In the genomic region with DNA sequence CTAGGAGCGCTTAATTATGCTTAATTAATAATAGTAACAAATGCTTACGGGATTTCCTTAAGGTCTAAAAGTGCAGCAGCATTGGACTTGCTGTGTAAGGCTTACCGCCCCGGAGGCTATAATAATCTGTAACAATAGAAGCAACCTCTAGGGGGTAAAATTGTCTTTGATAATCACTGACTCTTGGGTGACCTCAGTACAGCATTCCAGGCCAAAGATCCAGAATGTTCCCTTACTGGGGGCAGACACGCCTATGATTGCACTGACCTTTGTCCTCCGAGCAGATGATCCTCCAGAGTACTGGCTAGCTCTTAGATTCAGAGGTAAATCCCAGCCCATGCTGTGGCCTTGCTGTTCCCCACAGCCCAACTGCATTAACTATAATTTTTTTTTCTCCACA, we compare ENCODE assay signal across 16 cellular contexts. TPM values are rescaled to one million over a fixed set of nuclear protein-coding genes. Genes with fewer than 3 reads are reported as not detected.
A peak's percentile ranks its signal among the peaks of the same experiment; 100 is the strongest.
DNase-seq lines count a peak whose midpoint lies in the region; ATAC-seq and TF ChIP-seq lines count a peak whose summit lies in the region.
"Had no signal": no experiment of that assay in that cellular context is flagged by ENCODE, and none has a peak within 500 bp of the region (broad histone marks: within the 10 kb centered on the region; RNA-seq: fewer than 3 reads in every experiment).

No MANE protein-coding gene starts in this region.

- H3K4ac ChIP-seq in trophoblast cell (ENCODE audit: low read depth, low read length) = no peak overlapping the region

- H3K4me1 Mint-ChIP-seq in glutamatergic neuron (ENCODE audit: low read depth, unreplicated experiment) = peaks cover 7% of the 10 kb centered on the region

- no peak overlapping the region for H2AK5ac ChIP-seq in trophoblast cell (ENCODE audit: low read length)

- H3K4me2 ChIP-seq in trophoblast cell (ENCODE audit: low read length) = no peak overlapping the region

- H3K9me3 Mint-ChIP-seq in glutamatergic neuron (ENCODE audit: unreplicated experiment) = no peaks in the 10 kb centered on the region

- no peak overlapping the region for H3K27ac Mint-ChIP-seq in glutamatergic neuron (ENCODE audit: unreplicated experiment)

- H3K79me2 ChIP-seq in trophoblast cell (ENCODE audit: control insufficient read depth, insufficient read depth, low read length, poor library complexity) = no peaks in the 10 kb centered on the region

- no peak for ATAC-seq in HG02571 (IDR thresholded peaks at IDR 0.05; ENCODE audit: unreplicated experiment)
- no peak for ATAC-seq in GM18519 (IDR thresholded peaks at IDR 0.05; ENCODE audit: low FRiP score, unreplicated experiment)

- no peak overlapping the region for H4K8ac ChIP-seq in trophoblast cell (ENCODE audit: low read depth, low read length)

- H2BK120ac ChIP-seq in trophoblast cell (ENCODE audit: insufficient read depth, low read length, poor library complexity) = no peak overlapping the region

- H4K12ac ChIP-seq in trophoblast cell (ENCODE audit: low read depth, low read length) = no peak overlapping the region

- H3K4me1 ChIP-seq in trophoblast cell (ENCODE audit: control insufficient read depth in 1 of 2, insufficient read depth in 2 of 2, low read length in 2 of 2) = peaks cover 0 to 2% of the 10 kb centered on the region in 2 experiments
- H3K4me1 ChIP-seq: adrenal gland, SJCRH30 had no signal

- peaks cover 5 to 17% of the 10 kb centered on the region in 2 experiments for H3K36me3 ChIP-seq in trophoblast cell (ENCODE audit: control insufficient read depth in 1 of 2, insufficient read depth in 2 of 2, low read length in 2 of 2)

- H3K14ac ChIP-seq in trophoblast cell (ENCODE audit: low read length) = no peak overlapping the region

- TF ChIP-seq CTCF in foreskin fibroblast (IDR thresholded peaks at IDR 0.05; ENCODE audit: low read depth, low read length) = no peak
- no peak for TF ChIP-seq CTCF in glutamatergic neuron (IDR thresholded peaks at IDR 0.05; ENCODE audit: partially characterized antibody, unreplicated experiment)

- H3K79me1 ChIP-seq in trophoblast cell (ENCODE audit: low read length) = no peaks in the 10 kb centered on the region

- H2BK12ac ChIP-seq in trophoblast cell (ENCODE audit: low read length) = no peak overlapping the region

- H3K23ac ChIP-seq in trophoblast cell (ENCODE audit: low read length) = no peak overlapping the region

- H3K18ac ChIP-seq in trophoblast cell (ENCODE audit: low read length) = no peak overlapping the region

- H3K27me3 Mint-ChIP-seq in glutamatergic neuron (ENCODE audit: unreplicated experiment) = no peaks in the 10 kb centered on the region

- DNase-seq in AG20443 (ENCODE audit: low spot score) (peak; percentile 23), NCI-H2227 treated with DMSO at 0.1 percent for 48 hours (lab: John Stamatoyannopoulos, UW) (peak; percentile 30), foreskin fibroblast (peak; percentile 36 to 74), trophoblast cell (peak; percentile 48 to 73), NCI-H1930 (lab: John Stamatoyannopoulos, UW) (no peak), glutamatergic neuron (no peak)
- DNase-seq: C1 segment of cervical spinal cord; effector memory CD4-positive, alpha-beta T cell; mesenchymal stem cell; NCI-H1092; NCI-H524 treated with DMSO at 0.1 percent for 48 hours; SJCRH30; stimulated activated CD8-positive, alpha-beta memory T cell treated with anti-CD3 and anti-CD28 coated beads, Interleukin-4, amount 100 ng/mL, for 48 hours had no signal

- no peak overlapping the region for H3K27ac ChIP-seq in trophoblast cell (ENCODE audit: low read depth, low read length)
- H3K27ac ChIP-seq: adrenal gland, SJCRH30 had no signal

- no peak overlapping the region for H2AFZ ChIP-seq in trophoblast cell (ENCODE audit: insufficient read depth, low read length, poor library complexity)

- no peaks in the 10 kb centered on the region for H3K27me3 ChIP-seq in trophoblast cell (ENCODE audit: insufficient read depth, low read length)
- H3K27me3 ChIP-seq: adrenal gland, SJCRH30 had no signal

- H2BK5ac ChIP-seq in trophoblast cell (ENCODE audit: low read depth, low read length, poor library complexity) = no peak overlapping the region

- H3K4me3 ChIP-seq in foreskin fibroblast (ENCODE audit: low read depth in 1 of 2, low read length in 2 of 2) (no peak overlapping the region), trophoblast cell (ENCODE audit: low read depth, low read length) (no peak overlapping the region)
- H3K4me3 ChIP-seq: adrenal gland, SJCRH30 had no signal

- H3K9me3 ChIP-seq in trophoblast cell (ENCODE audit: insufficient read depth, low read depth, low read length) = no peaks in the 10 kb centered on the region
- H3K9me3 ChIP-seq: adrenal gland, SJCRH30 had no signal

- no peak overlapping the region for H3K4me3 Mint-ChIP-seq in glutamatergic neuron (ENCODE audit: unreplicated experiment)

- H3K9ac ChIP-seq in trophoblast cell (ENCODE audit: low read length) = no peak overlapping the region

- no peaks in the 10 kb centered on the region for H3K36me3 Mint-ChIP-seq in glutamatergic neuron (ENCODE audit: unreplicated experiment)

- H4K91ac ChIP-seq in trophoblast cell (ENCODE audit: low read depth, low read length) = no peak overlapping the region

- no CpG with 5 or more reads among the region's 6 CpGs for WGBS in trophoblast cell (ENCODE audit: extremely low coverage, insufficient coverage, insufficient read length)

RNA-seq across cellular contexts. Expression of a gene that starts 16.5 kb away (rescaled TPM):
- polyA plus RNA-seq in trophoblast cell (2013) = 20.9 and 21.2 TPM in 2 replicates
- 28.6 TPM for total RNA-seq in glutamatergic neuron (ENCODE audit: unreplicated experiment)

RNA-seq across cellular contexts. Expression of a gene that starts 22.3 kb away (rescaled TPM):
- polyA plus RNA-seq in trophoblast cell (2013) = 0.01 and 0.07 TPM in 2 replicates
- total RNA-seq in glutamatergic neuron (ENCODE audit: unreplicated experiment) = not detected
- total RNA-seq: SJCRH30 had no signal

Comparison
In these comparisons a context has a peak if more than half of its experiments do, and no peak if none do; other contexts are left out.
1. DNase-seq: peak in AG20443 (single experiment), NCI-H2227 treated with DMSO at 0.1 percent for 48 hours (single experiment), foreskin fibroblast (2 of 2) and trophoblast cell (2 of 2); none in NCI-H1930 (0 of 2) and glutamatergic neuron (single experiment).